Comparison of ENCODE assay signal across 8 cellular contexts in the genomic region with DNA sequence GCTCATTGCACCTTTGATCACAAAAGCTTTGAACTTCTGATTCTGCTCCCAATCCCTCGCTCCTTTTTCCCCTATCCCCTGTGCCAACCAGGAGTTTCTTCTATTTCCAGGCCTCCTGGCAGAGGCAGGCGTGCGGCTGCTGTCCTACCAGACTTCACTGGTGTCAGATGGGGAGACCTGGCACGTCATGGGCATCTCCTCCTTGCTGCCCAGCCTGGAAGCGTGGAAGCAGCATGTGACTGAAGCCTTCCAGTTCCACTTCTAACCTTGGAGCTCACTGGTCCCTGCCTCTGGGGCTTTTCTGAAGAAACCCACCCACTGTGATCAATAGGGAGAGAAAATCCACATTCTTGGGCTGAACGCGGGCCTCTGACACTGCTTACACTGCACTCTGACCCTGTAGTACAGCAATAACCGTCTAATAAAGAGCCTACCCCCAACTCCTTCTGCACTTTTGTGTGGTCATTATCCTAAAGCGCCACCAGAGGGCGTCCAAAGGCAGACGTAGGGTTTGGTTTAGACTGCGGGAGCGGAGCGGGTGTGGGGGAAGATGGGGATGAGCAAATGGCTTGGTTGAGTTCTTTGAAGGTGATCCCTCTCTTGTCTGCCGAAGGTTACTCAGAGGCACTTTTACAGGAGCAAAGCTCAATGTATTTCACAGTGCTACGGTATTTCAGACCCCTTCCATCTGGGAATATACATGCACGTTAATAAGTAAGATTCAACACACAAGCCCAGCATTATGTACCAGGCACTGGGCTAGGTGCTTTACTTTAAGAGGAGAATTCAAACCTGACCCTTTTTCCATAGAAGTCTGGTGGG. TPM values are rescaled to one million over a fixed set of nuclear protein-coding genes. Genes with fewer than 3 reads are reported as not detected.
A peak's percentile ranks its signal among the peaks of the same experiment; 100 is the strongest.
DNase-seq lines count a peak whose midpoint lies in the region; ATAC-seq and TF ChIP-seq lines count a peak whose summit lies in the region.

No MANE protein-coding gene starts in this region.

- peak; percentile 92 for TF ChIP-seq CTCF in epithelial cell of esophagus (IDR thresholded peaks at IDR 0.05; ENCODE audit: insufficient read depth, low read depth, low read length, missing control alignments)

- H3K4me3 ChIP-seq in epithelial cell of esophagus (ENCODE audit: low read length) (no peak overlapping the region), muscle layer of colon (ENCODE audit: low read depth in 1 of 2, low read length in 2 of 2) (no peak overlapping the region)

- H3K9ac ChIP-seq in muscle layer of colon (ENCODE audit: low read length) = no peak overlapping the region

- peak; percentile 55 for DNase-seq in A172 (ENCODE audit: low spot score)
- DNase-seq in NCI-H748 treated with DMSO at 0.1 percent for 48 hours (lab: John Stamatoyannopoulos, UW) = peak; percentile 44
- DNase-seq in activated CD8-positive, alpha-beta memory T cell treated with anti-CD3 and anti-CD28 coated beads for 1 hour (ENCODE audit: extremely low read depth in 1 of 2, low read depth in 1 of 2) = peak; percentile 4 to 23
- peak; percentile 79 for DNase-seq in epithelial cell of esophagus (ENCODE audit: low read depth)
- peak; percentile 25 to 28 for DNase-seq in stimulated activated CD8-positive, alpha-beta memory T cell treated with anti-CD3 and anti-CD28 coated beads, Interleukin-7, amount 100 ng/mL, for 48 hours (ENCODE audit: extremely low read depth in 1 of 2, low read depth in 1 of 2)

- no peaks in the 10 kb centered on the region for H3K27me3 ChIP-seq in muscle layer of colon (ENCODE audit: control insufficient read depth in 1 of 2, insufficient read depth in 2 of 2, low read length in 2 of 2)

- no peaks in the 10 kb centered on the region for H3K36me3 ChIP-seq in muscle layer of colon (ENCODE audit: insufficient read depth, low read length)

- H3K9me3 ChIP-seq in muscle layer of colon (ENCODE audit: low read length) = no peaks in the 10 kb centered on the region

- H3K4me1 ChIP-seq in muscle layer of colon (ENCODE audit: insufficient read depth, low read length) = peaks cover 30% of the 10 kb centered on the region

- ATAC-seq in GM18498 (IDR thresholded peaks at IDR 0.05; ENCODE audit: unreplicated experiment) = peak; percentile 64
- peak; percentile 81 for ATAC-seq in HG03439 (IDR thresholded peaks at IDR 0.05; ENCODE audit: unreplicated experiment)

- H3K27ac ChIP-seq in muscle layer of colon (ENCODE audit: low read depth, low read length) = peak overlapping the region; percentile 3

RNA-seq across cellular contexts. Expression of gene HMGCS2, which starts 24.7 kb away (rescaled TPM):
- not detected in 2 replicates for total RNA-seq in A172 (2014; rRNA removed; shearing (Covaris generic))

RNA-seq across cellular contexts. Expression of gene PHGDH, which starts 32.3 kb away (rescaled TPM):
- total RNA-seq in A172 (2014; rRNA removed; shearing (Covaris generic)) = 96.8 and 97.2 TPM in 2 replicates

Comparison
In these comparisons a context has a peak if more than half of its experiments do, and no peak if none do; other contexts are left out.
1. DNase-seq: peak in every context shown above with its lines; median percentile 79 in epithelial cell of esophagus; 55 in A172; 44 in NCI-H748 treated with DMSO at 0.1 percent for 48 hours; 26 in stimulated activated CD8-positive, alpha-beta memory T cell treated with anti-CD3 and anti-CD28 coated beads, Interleukin-7, amount 100 ng/mL, for 48 hours; 14 in activated CD8-positive, alpha-beta memory T cell treated with anti-CD3 and anti-CD28 coated beads for 1 hour.